18 cellular contexts compared by ENCODE assay signal in genomic region chr22:41499624-41500280, GRCh38. TPM values are rescaled to one million over a fixed set of nuclear protein-coding genes. Genes with fewer than 3 reads are reported as not detected.
DNase-seq lines count a peak whose midpoint lies in the region; ATAC-seq and TF ChIP-seq lines count a peak whose summit lies in the region.
"Had no signal": no experiment of that assay in that cellular context is flagged by ENCODE, and none has a peak within 500 bp of the region (broad histone marks: within the 10 kb centered on the region; RNA-seq: fewer than 3 reads in every experiment).

No MANE protein-coding gene starts in this region.

- intact Hi-C loops in activated B cell treated with CpG ODN at 0.5 μM for 24 hours (cut with micrococcal nuclease) (no loop called here), left ventricle myocardium superior (cut with micrococcal nuclease) (no loop called here)

- no peak overlapping the region for H3K27ac ChIP-seq in BLaER1
- H3K27ac ChIP-seq: SK-N-MC had no signal

- peaks cover 75% of the 10 kb centered on the region for H4K20me1 ChIP-seq in BLaER1

- ATAC-seq in activated B cell treated with CpG ODN at 0.5 μM for 24 hours (ENCODE audit: low read depth) (no peak), left ventricle myocardium superior (peak; percentile 39)
- ATAC-seq: activated CD4-positive, CD25-positive, alpha-beta regulatory T cell treated with anti-CD3 and anti-CD28 coated beads, Interleukin-2, amount 50 U/mL, for 24 hours; natural killer cell had no signal

- H3K4me3 Mint-ChIP-seq in activated B cell treated with CpG ODN at 0.5 μM for 24 hours, result no peak overlapping the region
- H3K4me3 Mint-ChIP-seq in neural crest cell, result no peak overlapping the region
- H3K4me3 Mint-ChIP-seq: CD4-positive, alpha-beta memory T cell; natural killer cell; T-helper 2 cell treated with Interferon-gamma antibody and Interleukin-4, amounts not matched to agents 5 μg/mL and 100 μg/mL, for 36 hours had no signal

- POLR2A ChIA-PET in activated B cell treated with CpG ODN at 0.5 μM for 24 hours (lab: Charles Lee), result interaction anchor here (1.2 to 4.3 kb wide), 7 partner anchors 17 to 96 kb away, joined by 4 to 86 read pairs (median 13); partner anchors contain the start of genes ACO2, PHF5A and TOB2

- H3K36me3 Mint-ChIP-seq in activated B cell treated with CpG ODN at 0.5 μM for 24 hours (ENCODE audit: low read depth), result peaks cover 56% of the 10 kb centered on the region
- no peaks in the 10 kb centered on the region for H3K36me3 Mint-ChIP-seq in neural crest cell (ENCODE audit: low read depth)
- H3K36me3 Mint-ChIP-seq: natural killer cell had no signal

- no peaks in the 10 kb centered on the region for H3K9me3 ChIP-seq in BLaER1

- H3K4me2 ChIP-seq in BLaER1, result 0 out of 2 replicates have a peak overlapping the region, but pooled peaks have one; percentile 11

- in situ Hi-C loops in GM13976 (cut with MboI; ENCODE audit: low sequenced_read_pairs, unreplicated experiment), result no loop called here

- H3K36me3 ChIP-seq in BLaER1, result peaks cover 85% of the 10 kb centered on the region

- no peak overlapping the region for H3K4me3 ChIP-seq in BLaER1
- H3K4me3 ChIP-seq: SK-N-MC, skin epidermis had no signal

- no peaks in the 10 kb centered on the region for H3K27me3 Mint-ChIP-seq in activated B cell treated with CpG ODN at 0.5 μM for 24 hours
- H3K27me3 Mint-ChIP-seq in neural crest cell (ENCODE audit: low read depth), result no peaks in the 10 kb centered on the region
- H3K27me3 Mint-ChIP-seq: CD4-positive, alpha-beta memory T cell; IgD-negative memory B cell had no signal

- CTCF ChIA-PET in activated B cell treated with CpG ODN at 0.5 μM for 24 hours (lab: Charles Lee), result interaction anchor here (0.8 to 4.2 kb wide), 7 partner anchors 9 to 95 kb away, joined by 3 to 91 read pairs (median 19); partner anchors contain the start of genes ACO2, PHF5A and TOB2

- TF ChIP-seq CTCF in activated B cell treated with CpG ODN at 0.5 μM for 24 hours (IDR thresholded peaks at IDR 0.05) (no peak), neural crest cell (conservative IDR thresholded peaks at IDR 0.05) (no peak), GM13976 (IDR thresholded peaks at IDR 0.05; ENCODE audit: borderline replicate concordance, control extremely low read depth, extremely low read depth, insufficient read depth, missing control alignments) (no peak)

- H3K9me3 Mint-ChIP-seq in activated B cell treated with CpG ODN at 0.5 μM for 24 hours (no peaks in the 10 kb centered on the region), neural crest cell (no peaks in the 10 kb centered on the region)
- H3K9me3 Mint-ChIP-seq: activated T-helper 2 cell treated with anti-CD3 and anti-CD28 coated beads, Interferon-gamma antibody, Interleukin-2, Interleukin-4, amounts not matched to agents 10 μg/mL and 5 μg/mL and 100 μg/mL, durations not matched to agents 14 hours and 24 hours and 36 hours; CD4-positive, alpha-beta memory T cell; IgD-negative memory B cell; natural killer cell; T-helper 2 cell treated with Interferon-gamma antibody and Interleukin-4, amounts not matched to agents 5 μg/mL and 100 μg/mL, for 36 hours had no signal

- H3K27me3 ChIP-seq in BLaER1, result no peaks in the 10 kb centered on the region

- peaks cover 40% of the 10 kb centered on the region for H3K4me1 Mint-ChIP-seq in activated B cell treated with CpG ODN at 0.5 μM for 24 hours
- no peaks in the 10 kb centered on the region for H3K4me1 Mint-ChIP-seq in neural crest cell
- H3K4me1 Mint-ChIP-seq: natural killer cell had no signal

- H3K27ac Mint-ChIP-seq in activated B cell treated with CpG ODN at 0.5 μM for 24 hours, result peak overlapping the region; percentile 57
- peak overlapping the region; percentile 47 for H3K27ac Mint-ChIP-seq in neural crest cell (ENCODE audit: unreplicated experiment)
- H3K27ac Mint-ChIP-seq: activated T-helper 2 cell treated with anti-CD3 and anti-CD28 coated beads, Interferon-gamma antibody, Interleukin-2, Interleukin-4, amounts not matched to agents 10 μg/mL and 5 μg/mL and 100 μg/mL, durations not matched to agents 14 hours and 24 hours and 36 hours; natural killer cell; T-helper 2 cell treated with Interferon-gamma antibody and Interleukin-4, amounts not matched to agents 5 μg/mL and 100 μg/mL, for 36 hours had no signal

- H3K4me1 ChIP-seq in BLaER1, result peaks cover 37% of the 10 kb centered on the region

- 0 out of 2 replicates have a peak overlapping the region, but pooled peaks have one; percentile 14 for H3K9ac ChIP-seq in BLaER1

- no peak for DNase-seq in activated B cell treated with CpG ODN at 0.5 μM for 24 hours
- DNase-seq in left ventricle myocardium superior, result no peak
- no peak for DNase-seq in neural crest cell (ENCODE audit: low read depth, low spot score)
- DNase-seq in NCI-H524 treated with DMSO at 0.1 percent for 48 hours (lab: John Stamatoyannopoulos, UW), result no peak
- no peak for DNase-seq in GM13976 (ENCODE audit: low spot score)
- DNase-seq in inferior parietal cortex (ENCODE audit: extremely low spot score), result no peak
- no peak for DNase-seq in activated CD4-positive, alpha-beta T cell treated with anti-CD3 and anti-CD28 coated beads for 1 hour
- DNase-seq: CD4-positive, alpha-beta memory T cell; natural killer cell; NCI-H1694; stimulated activated CD4-positive, alpha-beta T cell treated with anti-CD3 and anti-CD28 coated beads, Interleukin-4, amount 100 ng/mL, for 24 hours had no signal

RNA-seq across cellular contexts. Expression of gene ACO2, which starts 30.8 kb away (rescaled TPM):
- 152 and 153 TPM in 2 replicates for total RNA-seq in activated B cell treated with CpG ODN at 0.5 μM for 24 hours
- 887 TPM for total RNA-seq in left ventricle myocardium superior
- 71.6 and 80.6 TPM in 2 replicates for total RNA-seq in neural crest cell

RNA-seq across cellular contexts. Expression of gene PHF5A, which starts 31.3 kb away (rescaled TPM):
- total RNA-seq in activated B cell treated with CpG ODN at 0.5 μM for 24 hours, result 47.4 and 54.0 TPM in 2 replicates
- 20.2 TPM for total RNA-seq in left ventricle myocardium superior
- 81.8 and 88.9 TPM in 2 replicates for total RNA-seq in neural crest cell

RNA-seq across cellular contexts. Expression of gene POLR3H, which starts 44.5 kb away (rescaled TPM):
- total RNA-seq in activated B cell treated with CpG ODN at 0.5 μM for 24 hours, result 39.0 and 43.9 TPM in 2 replicates
- 17.9 TPM for total RNA-seq in left ventricle myocardium superior
- total RNA-seq in neural crest cell, result 54.0 and 55.5 TPM in 2 replicates

RNA-seq across cellular contexts. Expression of gene TOB2, which starts 53.2 kb away (rescaled TPM):
- total RNA-seq in activated B cell treated with CpG ODN at 0.5 μM for 24 hours, result 53.7 and 60.3 TPM in 2 replicates
- 71.8 TPM for total RNA-seq in left ventricle myocardium superior
- total RNA-seq in neural crest cell, result 47.7 and 50.8 TPM in 2 replicates
